In genomic region chr11:45666648-45667642, GRCh38 we compare ENCODE assay signal across 22 cellular contexts. TPM values are rescaled to one million over a fixed set of nuclear protein-coding genes. Genes with fewer than 3 reads are reported as not detected.
DNase-seq lines count a peak whose midpoint lies in the region; ATAC-seq and TF ChIP-seq lines count a peak whose summit lies in the region.
"Had no signal": no experiment of that assay in that cellular context is flagged by ENCODE, and none has a peak within 500 bp of the region (broad histone marks: within the 10 kb centered on the region; RNA-seq: fewer than 3 reads in every experiment).

No MANE protein-coding gene starts in this region.

- H3K9me3 Mint-ChIP-seq in activated naive CD8-positive, alpha-beta T cell (ENCODE audit: low read depth): no peaks in the 10 kb centered on the region
- H3K9me3 Mint-ChIP-seq in activated naive CD8-positive, alpha-beta T cell treated with anti-CD3 and anti-CD28 coated beads, Interleukin-2, amount 50 U/mL, for 24 hours: no peaks in the 10 kb centered on the region
- H3K9me3 Mint-ChIP-seq in neural crest cell (no peaks in the 10 kb centered on the region), type B pancreatic cell (no peaks in the 10 kb centered on the region)
- H3K9me3 Mint-ChIP-seq: activated CD4-positive, alpha-beta memory T cell treated with anti-CD3 and anti-CD28 coated beads for 36 hours had no signal

- peak overlapping the region; percentile 83 for H3K4me3 Mint-ChIP-seq in activated naive CD8-positive, alpha-beta T cell
- H3K4me3 Mint-ChIP-seq in activated naive CD8-positive, alpha-beta T cell treated with anti-CD3 and anti-CD28 coated beads, Interleukin-2, amount 50 U/mL, for 24 hours: no peak overlapping the region
- H3K4me3 Mint-ChIP-seq in neural crest cell (peak overlapping the region; percentile 84), type B pancreatic cell (peak overlapping the region; percentile 86)

- intact Hi-C loops in dorsolateral prefrontal cortex (cut with DNase I): loop anchor here in 1 of 2 donors (5.0 kb wide), 1 partner anchor 105 kb away; no protein-coding TSS in a partner anchor

- ATAC-seq in activated naive CD8-positive, alpha-beta T cell treated with anti-CD3 and anti-CD28 coated beads, Interleukin-2, amount 50 U/mL, for 24 hours: no peak
- no peak for ATAC-seq in GM21786 (IDR thresholded peaks at IDR 0.05; ENCODE audit: unreplicated experiment)
- ATAC-seq in GM21360 (IDR thresholded peaks at IDR 0.05; ENCODE audit: unreplicated experiment): no peak

- H3K36me3 Mint-ChIP-seq in activated naive CD8-positive, alpha-beta T cell: no peaks in the 10 kb centered on the region
- no peaks in the 10 kb centered on the region for H3K36me3 Mint-ChIP-seq in activated naive CD8-positive, alpha-beta T cell treated with anti-CD3 and anti-CD28 coated beads, Interleukin-2, amount 50 U/mL, for 24 hours (ENCODE audit: low read depth)
- no peaks in the 10 kb centered on the region for H3K36me3 Mint-ChIP-seq in neural crest cell (ENCODE audit: low read depth)
- H3K36me3 Mint-ChIP-seq in type B pancreatic cell: no peaks in the 10 kb centered on the region
- H3K36me3 Mint-ChIP-seq: activated CD4-positive, alpha-beta memory T cell treated with anti-CD3 and anti-CD28 coated beads for 36 hours had no signal

- H3K27ac ChIP-seq in dorsolateral prefrontal cortex: peak overlapping the region in 53 of 59 donors; percentile 13 to 93 (median 82)
- H3K27ac ChIP-seq: A549, RWPE1 had no signal

- H3K4me3 ChIP-seq in dorsolateral prefrontal cortex: no peak overlapping the region

- H3K4me1 Mint-ChIP-seq in activated naive CD8-positive, alpha-beta T cell (ENCODE audit: low read depth): peaks cover 8% of the 10 kb centered on the region
- H3K4me1 Mint-ChIP-seq in activated naive CD8-positive, alpha-beta T cell treated with anti-CD3 and anti-CD28 coated beads, Interleukin-2, amount 50 U/mL, for 24 hours: peaks cover 17% of the 10 kb centered on the region
- H3K4me1 Mint-ChIP-seq in neural crest cell (peaks cover 33% of the 10 kb centered on the region), type B pancreatic cell (ENCODE audit: unreplicated experiment) (peaks cover 11% of the 10 kb centered on the region)

- peaks cover 15% of the 10 kb centered on the region for H3K27me3 Mint-ChIP-seq in activated naive CD8-positive, alpha-beta T cell
- peaks cover 49% of the 10 kb centered on the region for H3K27me3 Mint-ChIP-seq in activated naive CD8-positive, alpha-beta T cell treated with anti-CD3 and anti-CD28 coated beads, Interleukin-2, amount 50 U/mL, for 24 hours
- peaks cover 53% of the 10 kb centered on the region for H3K27me3 Mint-ChIP-seq in neural crest cell (ENCODE audit: low read depth)
- H3K27me3 Mint-ChIP-seq in type B pancreatic cell: peaks cover 56% of the 10 kb centered on the region

- peaks cover 0 to 5% (median 0%) of the 10 kb centered on the region in 45 donors for H3K27me3 ChIP-seq in dorsolateral prefrontal cortex

- TF ChIP-seq CTCF in dorsolateral prefrontal cortex (IDR thresholded peaks at IDR 0.05 in 54 of 56, conservative IDR thresholded peaks at IDR 0.05 in 2 of 56; ENCODE audit: low read depth in 1 of 56, partially characterized antibody in 56 of 56): no peak
- TF ChIP-seq CTCF in neural crest cell (conservative IDR thresholded peaks at IDR 0.05): no peak
- TF ChIP-seq CTCF in type B pancreatic cell (conservative IDR thresholded peaks at IDR 0.05): no peak

- no peak for DNase-seq in activated naive CD8-positive, alpha-beta T cell treated with anti-CD3 and anti-CD28 coated beads, Interleukin-2, amount 50 U/mL, for 24 hours
- DNase-seq in dorsolateral prefrontal cortex: peak in 4 of 10 donors; percentile 60 to 70 (median 62)
- DNase-seq in neural crest cell (ENCODE audit: low read depth, low spot score): no peak
- DNase-seq in type B pancreatic cell (ENCODE audit: extremely low spot score, unreplicated experiment): no peak
- no peak for DNase-seq in NCI-H2196 treated with DMSO at 0.1 percent for 48 hours (lab: John Stamatoyannopoulos, UW; ENCODE audit: unreplicated experiment)
- DNase-seq: activated CD4-positive, alpha-beta memory T cell treated with anti-CD3 and anti-CD28 coated beads for 36 hours; activated CD4-positive, CD25-positive, alpha-beta regulatory T cell; activated gamma-delta T cell; amniotic stem cell; central memory CD4-positive, alpha-beta T cell; erythroblast; hippocampal formation; NCI-H146; NCI-H2171; stomach; T1000 had no signal

- no peak overlapping the region for H3K27ac Mint-ChIP-seq in activated naive CD8-positive, alpha-beta T cell
- no peak overlapping the region for H3K27ac Mint-ChIP-seq in activated naive CD8-positive, alpha-beta T cell treated with anti-CD3 and anti-CD28 coated beads, Interleukin-2, amount 50 U/mL, for 24 hours
- H3K27ac Mint-ChIP-seq in neural crest cell (ENCODE audit: unreplicated experiment): no peak overlapping the region
- H3K27ac Mint-ChIP-seq in type B pancreatic cell: no peak overlapping the region
- H3K27ac Mint-ChIP-seq: activated CD4-positive, alpha-beta memory T cell treated with anti-CD3 and anti-CD28 coated beads for 36 hours had no signal

RNA-seq across cellular contexts. Expression of gene CHST1, which starts 1.5 kb away (rescaled TPM):
- total RNA-seq in dorsolateral prefrontal cortex (100 to 1,000 TPM in 61 of 120 experiments, 10 to 100 TPM in 59; 51.7 to 159 (median 100) TPM), neural crest cell (1.1 and 1.3 TPM in 2 replicates), type B pancreatic cell (ENCODE audit: low replicate concordance) (4.5 and 9.2 TPM in 2 replicates)
- total RNA-seq: mononuclear cell had no signal
